Comparison of ENCODE assay signal across 8 cellular contexts in genomic region chr1:41495171-41495948, GRCh38. TPM values are rescaled to one million over a fixed set of nuclear protein-coding genes. Genes with fewer than 3 reads are reported as not detected.
A peak's percentile ranks its signal among the peaks of the same experiment; 100 is the strongest.
DNase-seq lines count a peak whose midpoint lies in the region; TF ChIP-seq lines count a peak whose summit lies in the region.

No MANE protein-coding gene starts in this region.

- H3K9me3 Mint-ChIP-seq in activated naive CD4-positive, alpha-beta T cell treated with anti-CD3 and anti-CD28 coated beads, Interleukin-2, amount 50 U/mL, for 24 hours = no peaks in the 10 kb centered on the region

- DNase-seq in activated naive CD4-positive, alpha-beta T cell (lab: John Stamatoyannopoulos, UW) = no peak
- peak; percentile 35 for DNase-seq in SK-MEL-5 (ENCODE audit: low read depth, low spot score)
- DNase-seq in erythroblast (lab: John Stamatoyannopoulos, UW) = peak; percentile 34 to 46
- DNase-seq in posterior cingulate gyrus = peak in 8 of 10 donors; percentile 28 to 94 (median 58)
- no peak for DNase-seq in DMS79 treated with DMSO at 0.1 percent for 48 hours (lab: John Stamatoyannopoulos, UW)
- no peak for DNase-seq in AG08396 (ENCODE audit: low spot score)
- no peak for DNase-seq in NCI-H1105 (lab: John Stamatoyannopoulos, UW)

- no peak overlapping the region for H3K27ac Mint-ChIP-seq in activated naive CD4-positive, alpha-beta T cell treated with anti-CD3 and anti-CD28 coated beads, Interleukin-2, amount 50 U/mL, for 24 hours

- no peaks in the 10 kb centered on the region for H3K36me3 Mint-ChIP-seq in activated naive CD4-positive, alpha-beta T cell treated with anti-CD3 and anti-CD28 coated beads, Interleukin-2, amount 50 U/mL, for 24 hours

- H3K27me3 Mint-ChIP-seq in activated naive CD4-positive, alpha-beta T cell treated with anti-CD3 and anti-CD28 coated beads, Interleukin-2, amount 50 U/mL, for 24 hours = peaks cover 13% of the 10 kb centered on the region

- intact Hi-C loops in posterior cingulate gyrus (cut with DNase I) = no loop called here

- H3K4me1 Mint-ChIP-seq in activated naive CD4-positive, alpha-beta T cell treated with anti-CD3 and anti-CD28 coated beads, Interleukin-2, amount 50 U/mL, for 24 hours = peaks cover 5% of the 10 kb centered on the region

- H3K4me3 Mint-ChIP-seq in activated naive CD4-positive, alpha-beta T cell treated with anti-CD3 and anti-CD28 coated beads, Interleukin-2, amount 50 U/mL, for 24 hours = peak overlapping the region; percentile 15

- no peak for TF ChIP-seq POLR2A in erythroblast (IDR thresholded peaks at IDR 0.05; ENCODE audit: low read length)

- in situ Hi-C loops in SK-MEL-5 (cut with HindIII; ENCODE audit: low pct_unique_long_range_greater_than_20kb, low sequenced_read_pairs) = no loop called here

RNA-seq across cellular contexts. Expression of gene EDN2, which starts 10.9 kb away (rescaled TPM):
- total RNA-seq in SK-MEL-5 (2014; rRNA removed; shearing (Covaris generic)) = not detected in 2 replicates
- not detected in 2 replicates for polyA plus RNA-seq in SK-MEL-5 (2015; cell fraction: cytosol; rRNA removed)
- not detected in 2 replicates for polyA plus RNA-seq in SK-MEL-5 (2015; cell fraction: nucleus; rRNA removed)

Comparison
In these comparisons a context has a peak if more than half of its experiments do, and no peak if none do; other contexts are left out.
1. DNase-seq: peak in SK-MEL-5 (single experiment), erythroblast (2 of 2) and posterior cingulate gyrus (8 of 10); none in activated naive CD4-positive, alpha-beta T cell (0 of 4), DMS79 treated with DMSO at 0.1 percent for 48 hours (single experiment), AG08396 (single experiment) and NCI-H1105 (single experiment).